In genomic region chr15:62961134-62961533, GRCh38 we compare ENCODE assay signal across 23 cellular contexts.
"Had no signal": no experiment of that assay in that cellular context is flagged by ENCODE, and none has a peak within 500 bp of the region (broad histone marks: within the 10 kb centered on the region; RNA-seq: fewer than 3 reads in every experiment).

No MANE protein-coding gene starts in this region.

- H3K9ac ChIP-seq: KMS-11, SK-N-SH had no signal

- H3K27ac ChIP-seq: KMS-11 had no signal

- H3K4me2 ChIP-seq: KMS-11, SK-N-SH had no signal

- H3K36me3 Mint-ChIP-seq: IgD-negative memory B cell had no signal

- H3K27me3 Mint-ChIP-seq: IgD-negative memory B cell had no signal

- DNase-seq: Kasumi-1, MG63, NCI-H1092, NCI-H1105 treated with DMSO at 0.1 percent for 48 hours, NCI-H1417 treated with DMSO at 0.1 percent for 48 hours, NCI-H146, NCI-H1694 treated with DMSO at 0.1 percent for 48 hours, NCI-H1930, NCI-H2081 treated with DMSO at 0.1 percent for 48 hours, NCI-H2171, NCI-H226, NCI-H446, NCI-H510A, NCI-H524 treated with DMSO at 0.1 percent for 48 hours, NCI-H69, NCI-H774, Right ventricle myocardium superior, RPMI8226, SK-N-SH, SW 1271 had no signal

- H3K4me3 ChIP-seq: K562, MG63 had no signal

- H3K9me3 ChIP-seq: MG63, SK-N-SH had no signal

- H3K36me3 ChIP-seq: MG63 had no signal

- ATAC-seq: K562 had no signal

- H3K9me3 Mint-ChIP-seq: IgD-negative memory B cell had no signal

- H3K27me3 ChIP-seq: MG63 had no signal

- H3K9me2 ChIP-seq: SK-N-SH had no signal

- H3K4me3 Mint-ChIP-seq: IgD-negative memory B cell had no signal
